Comparison of ENCODE assay signal across 9 cellular contexts in genomic region chr20:55038684-55039083, GRCh38.
"Had no signal": no experiment of that assay in that cellular context is flagged by ENCODE, and none has a peak within 500 bp of the region (broad histone marks: within the 10 kb centered on the region; RNA-seq: fewer than 3 reads in every experiment).

No MANE protein-coding gene starts in this region.

- H3K9ac ChIP-seq: GM23248 had no signal

- FAIRE-seq: K562 had no signal

- H3K4me3 Mint-ChIP-seq: HFFc6 had no signal

- H3K36me3 ChIP-seq: HAP-1 had no signal

- H3K4me3 ChIP-seq: GM23248, HAP-1, K562 had no signal

- H2AFZ ChIP-seq: GM23248 had no signal

- DNase-seq: GM23248, GOT3, H7, HFFc6, IMR-90, KG1 had no signal

- H3K27ac Mint-ChIP-seq: HFFc6 had no signal

- ATAC-seq: HCT116, K562 had no signal

- H3K4me1 ChIP-seq: HAP-1 had no signal

- H3K9me3 ChIP-seq: HAP-1 had no signal

- H3K27ac ChIP-seq: GM23248 had no signal
